In the genomic region with DNA sequence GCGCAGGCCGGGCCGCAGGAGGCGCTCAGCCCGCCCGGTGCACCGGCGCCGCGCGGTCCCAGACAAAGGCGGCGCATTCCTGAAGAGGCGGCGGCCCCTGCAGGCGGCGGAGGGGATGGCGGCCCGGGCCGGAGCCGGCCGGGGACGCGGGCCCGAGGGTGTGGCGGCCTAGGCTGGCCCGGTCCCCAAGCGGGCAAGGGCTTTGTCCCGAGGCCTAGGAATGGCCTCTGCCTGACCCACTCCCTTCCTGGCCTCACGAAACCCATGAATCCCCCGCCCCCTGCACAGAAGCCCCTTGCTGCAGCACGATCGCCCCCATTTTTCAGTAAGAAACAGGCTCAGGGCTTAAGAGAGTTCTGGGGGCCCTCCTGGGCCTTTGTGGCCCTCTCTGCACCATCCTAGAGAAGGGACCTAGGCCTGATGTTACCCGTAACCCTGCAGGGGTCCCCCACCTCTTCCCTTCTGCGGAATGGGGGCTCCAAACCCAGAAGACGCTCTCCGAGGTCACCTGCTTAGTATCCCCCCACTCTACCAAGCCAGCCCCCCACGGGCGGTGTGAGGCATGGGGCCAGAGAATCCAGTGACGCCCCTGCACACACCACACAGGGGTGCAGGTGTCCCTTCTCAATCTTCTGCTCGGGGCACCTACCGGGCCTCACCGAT, we compare ENCODE assay signal across 8 cellular contexts. TPM values are rescaled to one million over a fixed set of nuclear protein-coding genes. Genes with fewer than 3 reads are reported as not detected.
DNase-seq lines count a peak whose midpoint lies in the region; ATAC-seq and TF ChIP-seq lines count a peak whose summit lies in the region.

No MANE protein-coding gene starts in this region.

- peak overlapping the region; percentile 77 for H3K9ac ChIP-seq in H9 (ENCODE audit: extremely low read depth, insufficient read length, low read length)

- H3K9me3 ChIP-seq in H9 (ENCODE audit: control insufficient read depth, low read depth, low read length): no peaks in the 10 kb centered on the region
- no peaks in the 10 kb centered on the region for H3K9me3 ChIP-seq in PC-9 (ENCODE audit: insufficient read depth, low read depth)

- TF ChIP-seq CTCF in CD14-positive monocyte (IDR thresholded peaks at IDR 0.05): peak; percentile 40
- TF ChIP-seq CTCF in H9 (conservative IDR thresholded peaks at IDR 0.05): peak; percentile 65
- TF ChIP-seq CTCF in PC-9 (conservative IDR thresholded peaks at IDR 0.05): no peak; the same call in 1 of the 2 replicates
- peak; percentile 75 for TF ChIP-seq CTCF in osteocyte (IDR thresholded peaks at IDR 0.05)

- H3K4me3 ChIP-seq in PC-9: no peak overlapping the region; the same call in 1 of the 2 replicates

- no peaks in the 10 kb centered on the region for H3F3A ChIP-seq in PC-9 (ENCODE audit: insufficient read depth, low read depth)

- H4K91ac ChIP-seq in H9 (ENCODE audit: insufficient read length, low read depth, low read length): no peak overlapping the region

- H3K36me3 ChIP-seq in PC-9 (ENCODE audit: low read depth): no peaks in the 10 kb centered on the region

- H3K4me1 ChIP-seq in H9 (ENCODE audit: insufficient read depth, low read length) (no peaks in the 10 kb centered on the region), PC-9 (replicated peaks; ENCODE audit: insufficient read depth) (no peaks in the 10 kb centered on the region)

- H3T11ph ChIP-seq in H9 (ENCODE audit: low read length): no peak overlapping the region

- H2AFZ ChIP-seq in H9 (ENCODE audit: low read length) (no peak overlapping the region), PC-9 (no peak overlapping the region)

- H3K79me1 ChIP-seq in H9 (ENCODE audit: insufficient read depth, low read depth, low read length, poor library complexity, severe bottlenecking): no peaks in the 10 kb centered on the region

- H3K4me2 ChIP-seq in H9 (ENCODE audit: insufficient read depth, insufficient read length, low read length): peak overlapping the region; percentile 28
- H3K4me2 ChIP-seq in PC-9: peak overlapping the region; percentile 55

- no TSS peak for BruUV-seq in PC-9 (replicated peaks; lab: Mats Ljungman, UMichigan)

- no peak overlapping the region for H2AK5ac ChIP-seq in H9 (ENCODE audit: insufficient read length, low read length)

- no peaks in the 10 kb centered on the region for H3K9me2 ChIP-seq in PC-9 (ENCODE audit: insufficient read depth)

- H3K4me1 Mint-ChIP-seq in CD14-positive monocyte: peaks cover 5% of the 10 kb centered on the region
- H3K4me1 Mint-ChIP-seq in H9: peaks cover 8 to 13% of the 10 kb centered on the region in 2 experiments
- peaks cover 16% of the 10 kb centered on the region for H3K4me1 Mint-ChIP-seq in osteocyte (ENCODE audit: unreplicated experiment)

- no peaks in the 10 kb centered on the region for H3K9me3 Mint-ChIP-seq in CD14-positive monocyte
- H3K9me3 Mint-ChIP-seq in H9: no peaks in the 10 kb centered on the region
- no peaks in the 10 kb centered on the region for H3K9me3 Mint-ChIP-seq in osteocyte (ENCODE audit: unreplicated experiment)

- intact Hi-C loops in CD14-positive monocyte (cut with micrococcal nuclease) (loop anchor here (5.0 kb wide), 1 partner anchor 111 kb away; no protein-coding TSS in a partner anchor), PC-9 (cut with micrococcal nuclease; ENCODE audit: unreplicated experiment) (no loop called here)

- H4K20me1 ChIP-seq in H9 (ENCODE audit: control insufficient read depth, insufficient read depth, insufficient read length) (no peaks in the 10 kb centered on the region), PC-9 (ENCODE audit: insufficient read depth) (no peaks in the 10 kb centered on the region)

- H3K27ac Mint-ChIP-seq in CD14-positive monocyte (no peak overlapping the region), H9 (peak overlapping the region; percentile 62 to 92 (median 85); a peak in 4 of 7 replicates), osteocyte (ENCODE audit: unreplicated experiment) (no peak overlapping the region)

- no peak overlapping the region for H2BK120ac ChIP-seq in H9 (ENCODE audit: low read depth, low read length, poor library complexity, severe bottlenecking)

- H2BK15ac ChIP-seq in H9 (ENCODE audit: low read depth, low read length): no peak overlapping the region

- no CpG with 5 or more reads among the region's 43 CpGs for WGBS in H9 (ENCODE audit: extremely low coverage, insufficient read length, low lambda C conversion rate)

- CTCF ChIA-PET in PC-9 (lab: Charles Lee): no interaction called here

- DNase-seq in CD14-positive monocyte (ENCODE audit: low spot score): no peak
- peak; percentile 60 for DNase-seq in H9
- peak in 1 of 2 experiments; percentile 56 for DNase-seq in PC-9
- peak; percentile 46 for DNase-seq in activated effector memory CD4-positive, alpha-beta T cell treated with Interleukin-2 at 50 U/mL for 16 hours
- peak; percentile 50 for DNase-seq in germinal center (ENCODE audit: low spot score)
- no peak for DNase-seq in osteocyte (ENCODE audit: extremely low spot score, unreplicated experiment)

- H3K4ac ChIP-seq in H9 (ENCODE audit: low read depth, low read length): no peak overlapping the region

- H3K79me2 ChIP-seq in H9 (ENCODE audit: insufficient read depth, low read length) (no peaks in the 10 kb centered on the region; the same call in 1 of the 2 replicates), PC-9 (ENCODE audit: low read depth) (no peaks in the 10 kb centered on the region)

- H3K27me3 ChIP-seq in H9 (ENCODE audit: insufficient read depth, low read length) (no peaks in the 10 kb centered on the region), PC-9 (ENCODE audit: insufficient read depth, low read depth) (no peaks in the 10 kb centered on the region)

- H3K56ac ChIP-seq in H9 (ENCODE audit: insufficient read length, low read depth, low read length): no peak overlapping the region

- peak overlapping the region; percentile 39 to 53 for H3K4me3 Mint-ChIP-seq in CD14-positive monocyte
- peak overlapping the region; percentile 60 to 77 for H3K4me3 Mint-ChIP-seq in H9
- peak overlapping the region; percentile 59 for H3K4me3 Mint-ChIP-seq in osteocyte (ENCODE audit: unreplicated experiment)

- ATAC-seq in GM19324 (IDR thresholded peaks at IDR 0.05; ENCODE audit: low FRiP score, unreplicated experiment): no peak
- ATAC-seq in GM18870 (IDR thresholded peaks at IDR 0.05; ENCODE audit: unreplicated experiment): no peak

- H3K18ac ChIP-seq in H9 (ENCODE audit: insufficient read length, low read depth, low read length): peak overlapping the region; percentile 82

- H3K36me3 Mint-ChIP-seq in CD14-positive monocyte (no peaks in the 10 kb centered on the region), H9 (ENCODE audit: insufficient read depth in 1 of 3, low read depth in 3 of 3) (no peaks in the 10 kb centered on the region; a peak in 1 of 7 replicates), osteocyte (ENCODE audit: unreplicated experiment) (no peaks in the 10 kb centered on the region)

- H2BK20ac ChIP-seq in H9 (ENCODE audit: low read depth, low read length, poor library complexity, severe bottlenecking): no peak overlapping the region

- no peak overlapping the region for H4K5ac ChIP-seq in H9 (ENCODE audit: insufficient read length, low read depth, low read length)

- no peak overlapping the region for H3K27ac ChIP-seq in H9 (ENCODE audit: insufficient read length, low read depth, low read length)
- no peak overlapping the region for H3K27ac ChIP-seq in PC-9

- peaks cover 5 to 23% (median 7%) of the 10 kb centered on the region in 3 donors for H3K27me3 Mint-ChIP-seq in CD14-positive monocyte (ENCODE audit: low read depth in 3 of 3)
- peaks cover 2% of the 10 kb centered on the region for H3K27me3 Mint-ChIP-seq in H9 (ENCODE audit: low read depth)
- H3K27me3 Mint-ChIP-seq in osteocyte (ENCODE audit: unreplicated experiment): no peaks in the 10 kb centered on the region

- H3K14ac ChIP-seq in H9 (ENCODE audit: insufficient read depth, low read length): peak overlapping the region; percentile 84

- H4K8ac ChIP-seq in H9 (replicated peaks; ENCODE audit: insufficient read length, low read depth, low read length): no peak overlapping the region

- peaks cover 13% of the 10 kb centered on the region for H3K23me2 ChIP-seq in H9 (ENCODE audit: insufficient read length, low read depth, low read length, poor library complexity, severe bottlenecking)

- H2BK5ac ChIP-seq in H9 (ENCODE audit: insufficient read length, low read length): no peak overlapping the region

- POLR2A ChIA-PET in PC-9 (lab: Charles Lee; ENCODE audit: unreplicated experiment): no interaction called here

- H2BK12ac ChIP-seq in H9 (ENCODE audit: insufficient read length, low read depth, low read length): no peak overlapping the region

- H3K23ac ChIP-seq in H9 (ENCODE audit: insufficient read length, low read depth, low read length): no peak overlapping the region

RNA-seq across cellular contexts. Expression of a gene that starts 0.4 kb away (rescaled TPM):
- polyA plus RNA-seq in CD14-positive monocyte: not detected
- total RNA-seq in H9 (2021) (18.3 and 19.0 TPM in 2 replicates), PC-9 (2021) (5.0 and 7.0 TPM in 2 replicates), osteocyte (1.5 and 2.1 TPM in 2 replicates)

RNA-seq across cellular contexts. Expression of a gene that starts 51.4 kb away (rescaled TPM):
- polyA plus RNA-seq in CD14-positive monocyte: 10 to 100 TPM; 56.3 to 62.8 TPM
- total RNA-seq in H9 (2021) (38.6 and 40.4 TPM in 2 replicates), PC-9 (2021) (37.6 and 46.0 TPM in 2 replicates), osteocyte (55.0 and 59.4 TPM in 2 replicates)

Comparison
In these comparisons a context has a peak if more than half of its experiments do, and no peak if none do; other contexts are left out.
1. DNase-seq: peak in H9 (single experiment), activated effector memory CD4-positive, alpha-beta T cell treated with Interleukin-2 at 50 U/mL for 16 hours (single experiment) and germinal center (single experiment); none in CD14-positive monocyte (single experiment) and osteocyte (single experiment).
2. H3K27ac Mint-ChIP-seq: peak in H9 (3 of 3); none in CD14-positive monocyte (0 of 7) and osteocyte (single experiment).
3. Peak in every context shown above with its lines, with median percentiles within 50 percentile points of each other: H3K4me3 Mint-ChIP-seq.